In the genomic region with DNA sequence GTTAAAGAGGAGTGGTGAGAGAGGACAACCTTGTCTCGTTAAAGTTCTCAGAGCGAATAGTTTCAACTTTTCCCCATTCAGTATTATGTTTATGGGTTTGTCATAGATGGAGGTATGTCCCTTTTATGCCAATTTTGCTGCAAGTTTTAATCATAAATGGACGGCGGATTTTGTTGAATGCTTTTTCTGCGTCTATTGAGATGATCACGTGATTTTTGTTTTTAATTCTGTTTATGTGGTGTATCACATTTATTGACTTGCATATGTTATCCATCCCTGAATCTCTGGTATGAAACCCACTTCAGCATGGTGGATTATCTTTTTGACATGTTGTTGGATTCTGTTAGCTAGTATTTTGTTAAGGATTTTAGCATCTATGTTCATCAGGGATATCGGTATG, we compare ENCODE assay signal across 11 cellular contexts.
"Had no signal": no experiment of that assay in that cellular context is flagged by ENCODE, and none has a peak within 500 bp of the region (broad histone marks: within the 10 kb centered on the region; RNA-seq: fewer than 3 reads in every experiment).

No MANE protein-coding gene starts in this region.

- H3K9me3 ChIP-seq: HAP-1 had no signal

- FAIRE-seq: H1, H54 had no signal

- H3K27ac ChIP-seq: GM23248 had no signal

- ATAC-seq: GM23338, HCT116 had no signal

- H3K4me2 ChIP-seq: GM23338 had no signal

- H3K9ac ChIP-seq: GM23248 had no signal

- DNase-seq: GM23248, GOT3, H7, H9, HCEC 1CT, HFFc6 had no signal

- H3K27ac Mint-ChIP-seq: GM23338, H9, HFFc6 had no signal

- H2AFZ ChIP-seq: GM23248, GM23338 had no signal

- H3K4me1 ChIP-seq: HAP-1 had no signal

- H3K4me3 ChIP-seq: GM23248, GM23338, HAP-1 had no signal

- H3K36me3 ChIP-seq: HAP-1 had no signal

- H3K4me3 Mint-ChIP-seq: GM23338, H9, HFFc6 had no signal
